Comparison of ENCODE assay signal across 8 cellular contexts in the genomic region with DNA sequence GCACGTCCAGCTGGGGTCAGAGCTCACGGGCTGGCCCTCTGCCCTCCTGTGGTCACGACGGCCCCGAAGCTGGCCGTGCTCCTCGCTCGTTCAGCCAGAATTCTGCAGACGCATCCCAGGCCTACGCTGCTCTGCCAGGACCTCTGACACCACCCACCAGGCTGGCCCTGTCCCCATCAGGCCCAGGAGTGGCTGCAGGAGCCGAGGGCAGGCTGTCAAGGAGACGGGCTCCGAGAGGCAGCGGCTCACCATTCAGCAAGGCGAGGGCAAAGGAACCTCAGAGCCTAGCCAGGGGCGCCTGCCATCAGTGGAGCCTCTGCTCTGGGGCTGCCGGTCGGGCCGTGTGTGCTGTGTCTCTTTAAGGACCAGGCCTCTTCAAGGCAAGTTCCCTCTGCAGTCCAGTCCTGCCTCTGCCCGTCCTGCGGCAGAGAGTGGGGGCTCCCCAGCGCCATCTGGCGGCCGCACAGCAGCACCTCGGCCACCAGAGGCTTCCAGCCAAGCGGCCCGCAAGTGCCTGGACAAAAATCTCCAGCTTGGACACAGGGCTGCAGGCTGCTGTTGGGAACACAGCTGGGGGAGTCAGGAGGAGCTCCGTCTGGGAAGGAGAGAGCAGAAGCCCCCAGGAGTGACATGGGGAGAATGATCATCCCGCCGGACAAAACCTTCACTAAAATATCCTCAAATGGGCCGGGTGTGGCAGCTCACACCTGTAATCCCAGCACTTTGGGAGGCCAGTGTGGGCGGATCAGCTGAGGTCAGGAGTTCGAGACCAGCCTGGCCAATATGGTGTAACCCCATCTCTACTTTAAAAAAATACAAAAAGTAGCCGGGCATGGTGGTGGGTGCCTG. TPM values are rescaled to one million over a fixed set of nuclear protein-coding genes. Genes with fewer than 3 reads are reported as not detected.
DNase-seq lines count a peak whose midpoint lies in the region; ATAC-seq and TF ChIP-seq lines count a peak whose summit lies in the region.

No MANE protein-coding gene starts in this region.

- H3K27me3 Mint-ChIP-seq in T-cell = peaks cover 0 to 9% of the 10 kb centered on the region in 2 donors

- TF ChIP-seq CTCF in heart right ventricle (IDR thresholded peaks at IDR 0.05) (peak; percentile 97 to 99 (median 99)), prostate gland (IDR thresholded peaks at IDR 0.05) (peak; percentile 93 to 97 (median 96)), upper lobe of right lung (IDR thresholded peaks at IDR 0.05) (peak; percentile 99)

- H3K27ac ChIP-seq in heart right ventricle (peak overlapping the region; percentile 57 to 93 (median 85)), prostate gland (peak overlapping the region in 1 of 2 donors; percentile 44), upper lobe of right lung (peak overlapping the region; percentile 61)

- ATAC-seq in T-cell (replicated peaks in 1 of 4) = peak; percentile 87 to 93 (median 90)
- ATAC-seq in heart right ventricle = peak; percentile 88 to 95 (median 92)
- ATAC-seq in upper lobe of right lung = peak; percentile 96
- no peak for ATAC-seq in HG02870 (IDR thresholded peaks at IDR 0.05; ENCODE audit: unreplicated experiment)

- H3K4me1 ChIP-seq in heart right ventricle (peaks cover 25 to 74% (median 58%) of the 10 kb centered on the region in 9 donors), prostate gland (replicated peaks) (peaks cover 4% of the 10 kb centered on the region), upper lobe of right lung (peaks cover 46% of the 10 kb centered on the region)

- 15 to 16% methylated on average over 34 of the region's 34 CpGs for WGBS in heart right ventricle, 2 donors
- WGBS in prostate gland = 31% methylated on average over 33 of the region's 34 CpGs

- H3K27me3 ChIP-seq in heart right ventricle = no peaks in the 10 kb centered on the region
- no peaks in the 10 kb centered on the region for H3K27me3 ChIP-seq in prostate gland (replicated peaks; ENCODE audit: insufficient read depth)
- no peaks in the 10 kb centered on the region for H3K27me3 ChIP-seq in upper lobe of right lung

- no peaks in the 10 kb centered on the region for H3K9me3 Mint-ChIP-seq in T-cell

- H3K4me1 Mint-ChIP-seq in T-cell = peaks cover 0 to 14% (median 11%) of the 10 kb centered on the region in 3 donors

- POLR2A ChIA-PET in T-cell (lab: Charles Lee) = interaction anchor here in 1 of 2 donors (0.6 kb wide), 1 partner anchor 45 kb away, joined by 3 read pairs; no protein-coding TSS in a partner anchor

- DNase-seq in EH (ENCODE audit: low read depth) (peak; percentile 87), LHCN-M2 (ENCODE audit: low read depth) (peak; percentile 77), T-cell (peak; percentile 32 to 78 (median 62)), amniotic stem cell (lab: John Stamatoyannopoulos, UW) (peak; percentile 61), heart right ventricle (peak; percentile 86 to 90), prostate gland (ENCODE audit: low spot score) (peak; percentile 69), upper lobe of right lung (peak; percentile 93)

- no peaks in the 10 kb centered on the region for H3K36me3 Mint-ChIP-seq in T-cell

- H3K4me3 Mint-ChIP-seq in T-cell = no peak overlapping the region

- H3K9me3 ChIP-seq in heart right ventricle (no peaks in the 10 kb centered on the region), prostate gland (no peaks in the 10 kb centered on the region), upper lobe of right lung (no peaks in the 10 kb centered on the region)

- H3K36me3 ChIP-seq in heart right ventricle (no peaks in the 10 kb centered on the region), prostate gland (no peaks in the 10 kb centered on the region), upper lobe of right lung (no peaks in the 10 kb centered on the region)

- CTCF ChIA-PET in T-cell (lab: Charles Lee) = interaction anchor here (0.6 to 1.8 kb wide), 3 partner anchors 25 to 65 kb away, joined by 3 to 13 read pairs (median 5); no protein-coding TSS in a partner anchor

- no peak for TF ChIP-seq POLR2A in prostate gland (IDR thresholded peaks at IDR 0.05)

- no peak overlapping the region for H3K27ac Mint-ChIP-seq in T-cell

- H3K4me3 ChIP-seq in heart right ventricle = peak overlapping the region; percentile 2 to 54 (median 46)
- no peak overlapping the region for H3K4me3 ChIP-seq in prostate gland
- peak overlapping the region; percentile 40 for H3K4me3 ChIP-seq in upper lobe of right lung

- intact Hi-C loops in heart right ventricle (cut with DNase I) (loop anchor here (1.0 to 10.0 kb wide), 6 partner anchors 35 to 132 kb away; no protein-coding TSS in a partner anchor), prostate gland (cut with DNase I) (loop anchor here (1.0 kb wide), 1 partner anchor 64 kb away; no protein-coding TSS in a partner anchor), upper lobe of right lung (cut with DNase I) (no loop called here)

RNA-seq across cellular contexts. Expression of gene ABR, which starts 7.4 kb away (rescaled TPM):
- 79.6 and 87.2 TPM in 2 replicates for total RNA-seq in LHCN-M2 (2014; rRNA removed)
- 71.8 TPM for polyA plus RNA-seq in LHCN-M2 (2012)
- 100 to 1,000 TPM in 4 of 5 donors, 10 to 100 TPM in 1; 89.4 to 165 (median 125) TPM for total RNA-seq in T-cell
- 100 to 1,000 TPM; 118 to 173 (median 145) TPM for total RNA-seq in heart right ventricle
- 100 to 1,000 TPM in 1 of 2 donors, 10 to 100 TPM in 1; 49.1 to 120 TPM for polyA plus RNA-seq in heart right ventricle
- 10 to 100 TPM; 80.7 to 82.7 TPM for total RNA-seq in prostate gland
- 185 TPM for total RNA-seq in upper lobe of right lung

Comparison
In these comparisons a context has a peak if more than half of its experiments do, and no peak if none do; other contexts are left out.
1. H3K4me3 ChIP-seq: peak in heart right ventricle (10 of 10) and upper lobe of right lung (single experiment); none in prostate gland (0 of 2).
2. Peak in every context shown above with its lines, with median percentiles within 50 percentile points of each other: DNase-seq and CTCF ChIP-seq.